In genomic region chr2:84115458-84115857, GRCh38 we compare ENCODE assay signal across 20 cellular contexts.
A peak's percentile ranks its signal among the peaks of the same experiment; 100 is the strongest.
DNase-seq lines count a peak whose midpoint lies in the region; ATAC-seq lines count a peak whose summit lies in the region.
"Had no signal": no experiment of that assay in that cellular context is flagged by ENCODE, and none has a peak within 500 bp of the region (broad histone marks: within the 10 kb centered on the region; RNA-seq: fewer than 3 reads in every experiment).

No MANE protein-coding gene starts in this region.

- DNase-seq in posterior vena cava (ENCODE audit: low spot score) (no peak), HT-29 (ENCODE audit: low spot score) (no peak), activated gamma-delta T cell (lab: John Stamatoyannopoulos, UW) (no peak)
- DNase-seq in CD4-positive, alpha-beta memory T cell, result no peak
- DNase-seq: 8988T; activated CD4-positive, CD25-positive, alpha-beta regulatory T cell; activated CD8-positive, alpha-beta memory T cell treated with anti-CD3 and anti-CD28 coated beads, Interleukin-2, amount 10 ng/mL, durations not matched to agents 7 days and 5 days; NCI-H1417; NCI-H2227 treated with DMSO at 0.1 percent for 48 hours; nephron progenitor cell; NK-92 treated with Interleukin-12 subunit alpha and Interleukin-12 subunit beta, amount 100 ng/mL, for 24 hours; retina had no signal

- CTCF ChIA-PET in CD4-positive, alpha-beta memory T cell (lab: Charles Lee; ENCODE audit: partially characterized antibody), result no interaction called here

- no peak overlapping the region for H3K27ac Mint-ChIP-seq in CD4-positive, alpha-beta memory T cell
- H3K27ac Mint-ChIP-seq: activated CD8-positive, alpha-beta memory T cell treated with anti-CD3 and anti-CD28 coated beads, Interleukin-2, amount 10 ng/mL, durations not matched to agents 7 days and 5 days; dendritic cell treated with granulocyte-macrophage colony-stimulating factor and Interleukin-4, amounts not matched to agents 40 ng/mL and 50 ng/mL, for 4 days; memory B cell; nephron progenitor cell had no signal

- POLR2A ChIA-PET in CD4-positive, alpha-beta memory T cell (lab: Charles Lee; ENCODE audit: partially characterized antibody), result no interaction called here

- intact Hi-C loops in posterior vena cava (cut with DNase I), result no loop called here
- intact Hi-C loops in CD4-positive, alpha-beta memory T cell (cut with micrococcal nuclease), result no loop called here

- no peaks in the 10 kb centered on the region for H3K36me3 Mint-ChIP-seq in CD4-positive, alpha-beta memory T cell
- H3K36me3 Mint-ChIP-seq: activated CD8-positive, alpha-beta memory T cell treated with anti-CD3 and anti-CD28 coated beads, Interleukin-2, amount 10 ng/mL, durations not matched to agents 7 days and 5 days; memory B cell had no signal

- H3K9me3 Mint-ChIP-seq in CD4-positive, alpha-beta memory T cell, result peaks cover 3 to 10% (median 7%) of the 10 kb centered on the region in 8 donors

- peaks cover 0 to 2% of the 10 kb centered on the region in 2 donors for H3K27me3 Mint-ChIP-seq in CD4-positive, alpha-beta memory T cell
- H3K27me3 Mint-ChIP-seq: activated CD8-positive, alpha-beta memory T cell treated with anti-CD3 and anti-CD28 coated beads, Interleukin-2, amount 10 ng/mL, durations not matched to agents 7 days and 5 days; dendritic cell treated with granulocyte-macrophage colony-stimulating factor and Interleukin-4, amounts not matched to agents 40 ng/mL and 50 ng/mL, for 4 days had no signal

- H3K36me3 ChIP-seq in CD4-positive, alpha-beta memory T cell (ENCODE audit: insufficient read depth, low read length), result no peaks in the 10 kb centered on the region

- H3K4me3 Mint-ChIP-seq in CD4-positive, alpha-beta memory T cell, result no peak overlapping the region
- H3K4me3 Mint-ChIP-seq: activated CD8-positive, alpha-beta memory T cell treated with anti-CD3 and anti-CD28 coated beads, Interleukin-2, amount 10 ng/mL, durations not matched to agents 7 days and 5 days; dendritic cell treated with granulocyte-macrophage colony-stimulating factor and Interleukin-4, amounts not matched to agents 40 ng/mL and 50 ng/mL, for 4 days; memory B cell; nephron progenitor cell had no signal

- no peak overlapping the region for H3K4me3 ChIP-seq in CD4-positive, alpha-beta memory T cell (ENCODE audit: low read length in 2 of 2)
- H3K4me3 ChIP-seq: K562 had no signal

- ATAC-seq in GM18499 (IDR thresholded peaks at IDR 0.05; ENCODE audit: insufficient read depth, unreplicated experiment), result peak; percentile 79
- peak; percentile 84 for ATAC-seq in GM19397 (IDR thresholded peaks at IDR 0.05; ENCODE audit: unreplicated experiment)
- peak; percentile 84 for ATAC-seq in HG02642 (IDR thresholded peaks at IDR 0.05; ENCODE audit: poor library complexity, unreplicated experiment)
- ATAC-seq in HG03342 (IDR thresholded peaks at IDR 0.05; ENCODE audit: unreplicated experiment), result peak; percentile 88
- ATAC-seq: activated CD8-positive, alpha-beta memory T cell treated with anti-CD3 and anti-CD28 coated beads, Interleukin-2, amount 10 ng/mL, durations not matched to agents 7 days and 5 days; K562 had no signal

- no peaks in the 10 kb centered on the region for H3K9me3 ChIP-seq in CD4-positive, alpha-beta memory T cell (ENCODE audit: control insufficient read depth in 1 of 2, low read length in 2 of 2)

- H3K27me3 ChIP-seq in CD4-positive, alpha-beta memory T cell (ENCODE audit: insufficient read depth, low read length), result no peaks in the 10 kb centered on the region

- no peak overlapping the region for H3K27ac ChIP-seq in CD4-positive, alpha-beta memory T cell (ENCODE audit: low read depth, low read length)
- H3K27ac ChIP-seq: C4-2B had no signal

- H3K4me1 Mint-ChIP-seq in CD4-positive, alpha-beta memory T cell, result no peaks in the 10 kb centered on the region
- H3K4me1 Mint-ChIP-seq: activated CD8-positive, alpha-beta memory T cell treated with anti-CD3 and anti-CD28 coated beads, Interleukin-2, amount 10 ng/mL, durations not matched to agents 7 days and 5 days; memory B cell; nephron progenitor cell had no signal

- H3K4me1 ChIP-seq in CD4-positive, alpha-beta memory T cell (ENCODE audit: insufficient read depth, low read length), result no peaks in the 10 kb centered on the region
